8 cellular contexts compared by ENCODE assay signal in genomic region chr1:221714227-221715116, GRCh38. TPM values are rescaled to one million over a fixed set of nuclear protein-coding genes. Genes with fewer than 3 reads are reported as not detected.
A peak's percentile ranks its signal among the peaks of the same experiment; 100 is the strongest.
DNase-seq lines count a peak whose midpoint lies in the region; ATAC-seq and TF ChIP-seq lines count a peak whose summit lies in the region.

No MANE protein-coding gene starts in this region.

- H3K36me3 ChIP-seq in esophagus squamous epithelium (no peaks in the 10 kb centered on the region), OCI-LY7 (ENCODE audit: insufficient read depth, low read length) (no peaks in the 10 kb centered on the region)

- H3K27ac ChIP-seq in esophagus squamous epithelium: peak overlapping the region in 3 of 4 donors; percentile 47 to 62 (median 62)
- H3K27ac ChIP-seq in OCI-LY7 (ENCODE audit: low read depth, low read length, poor library complexity, severe bottlenecking): no peak overlapping the region

- no peak for TF ChIP-seq CTCF in esophagus squamous epithelium (IDR thresholded peaks at IDR 0.05)
- TF ChIP-seq CTCF in OCI-LY7 (conservative IDR thresholded peaks at IDR 0.05; ENCODE audit: low read length): no peak

- no peak overlapping the region for H3K4me3 Mint-ChIP-seq in stimulated activated memory B cell treated with anti-CD40 and anti-IgM and Interleukin-4, amounts not matched to agents 10 μg/mL and 1 μg/mL and 100 μg/mL, for 72 hours

- H3K27me3 ChIP-seq in esophagus squamous epithelium: no peaks in the 10 kb centered on the region

- no peaks in the 10 kb centered on the region for H3K79me2 ChIP-seq in OCI-LY7 (ENCODE audit: insufficient read depth, low read depth, low read length)

- H3K36me3 Mint-ChIP-seq in stimulated activated memory B cell treated with anti-CD40 and anti-IgM and Interleukin-4, amounts not matched to agents 10 μg/mL and 1 μg/mL and 100 μg/mL, for 72 hours: peaks cover 48% of the 10 kb centered on the region

- 80 to 81% methylated on average over 16 of the region's 16 CpGs for WGBS in esophagus squamous epithelium, 2 donors

- H3K27me3 Mint-ChIP-seq in stimulated activated memory B cell treated with anti-CD40 and anti-IgM and Interleukin-4, amounts not matched to agents 10 μg/mL and 1 μg/mL and 100 μg/mL, for 72 hours: no peaks in the 10 kb centered on the region

- H3K9me3 Mint-ChIP-seq in stimulated activated memory B cell treated with anti-CD40 and anti-IgM and Interleukin-4, amounts not matched to agents 10 μg/mL and 1 μg/mL and 100 μg/mL, for 72 hours: peaks cover 5% of the 10 kb centered on the region

- CTCF ChIA-PET in OCI-LY7 (lab: Charles Lee; ENCODE audit: unreplicated experiment): no interaction called here

- ATAC-seq in stimulated activated memory B cell treated with anti-CD40 and anti-IgM and Interleukin-4, amounts not matched to agents 10 μg/mL and 1 μg/mL and 100 μg/mL, for 72 hours: no peak
- no peak for ATAC-seq in HG02610 (IDR thresholded peaks at IDR 0.05; ENCODE audit: unreplicated experiment)

- H3K4me3 ChIP-seq in esophagus squamous epithelium: no peak overlapping the region
- H3K4me3 ChIP-seq in OCI-LY7 (ENCODE audit: low read depth, low read length, poor library complexity, severe bottlenecking): no peak overlapping the region

- POLR2A ChIA-PET in OCI-LY7 (lab: Charles Lee): interaction anchor here (0.5 to 1.3 kb wide), 4 partner anchors 10 to 413 kb away, joined by 3 to 4 read pairs (median 3); no protein-coding TSS in a partner anchor

- H4K20me1 ChIP-seq in OCI-LY7 (ENCODE audit: insufficient read depth, low read length): no peaks in the 10 kb centered on the region

- no peak overlapping the region for H3K4me2 ChIP-seq in OCI-LY7 (ENCODE audit: low read length)

- H3K9me2 ChIP-seq in OCI-LY7 (ENCODE audit: insufficient read depth, low read length): no peaks in the 10 kb centered on the region

- H3K9me3 ChIP-seq in esophagus squamous epithelium: no peaks in the 10 kb centered on the region
- no peaks in the 10 kb centered on the region for H3K9me3 ChIP-seq in OCI-LY7 (ENCODE audit: low read length)

- no peak for TF ChIP-seq POLR2A in esophagus squamous epithelium (IDR thresholded peaks at IDR 0.05)

- peak; percentile 2 for DNase-seq in NOMO-1 treated with DMSO at 0.1 percent for 48 hours (lab: John Stamatoyannopoulos, UW; ENCODE audit: unreplicated experiment)
- DNase-seq in NOMO-1 treated with dmso at 0.1 percent for 144 hours (lab: John Stamatoyannopoulos, UW; ENCODE audit: unreplicated experiment): no peak
- peak; percentile 91 for DNase-seq in NCI-H82 (lab: John Stamatoyannopoulos, UW)
- DNase-seq in esophagus squamous epithelium (lab: John Stamatoyannopoulos, UW): no peak
- DNase-seq in OCI-LY7 (ENCODE audit: low spot score): no peak
- DNase-seq in HuH-7 (ENCODE audit: low spot score): no peak

- H2AFZ ChIP-seq in OCI-LY7 (ENCODE audit: low read length): no peak overlapping the region

- peak overlapping the region; percentile 83 for H3K27ac Mint-ChIP-seq in stimulated activated memory B cell treated with anti-CD40 and anti-IgM and Interleukin-4, amounts not matched to agents 10 μg/mL and 1 μg/mL and 100 μg/mL, for 72 hours

- H3K4me1 ChIP-seq in esophagus squamous epithelium (peaks cover 18 to 82% (median 34%) of the 10 kb centered on the region in 3 donors), OCI-LY7 (ENCODE audit: insufficient read depth, low read length, poor library complexity, severe bottlenecking) (no peaks in the 10 kb centered on the region)

- H3K4me1 Mint-ChIP-seq in stimulated activated memory B cell treated with anti-CD40 and anti-IgM and Interleukin-4, amounts not matched to agents 10 μg/mL and 1 μg/mL and 100 μg/mL, for 72 hours: peaks cover 76% of the 10 kb centered on the region

- BruUV-seq in OCI-LY7 (replicated peaks; lab: Mats Ljungman, UMichigan): no TSS peak

- intact Hi-C loops in esophagus squamous epithelium (cut with DNase I): no loop called here
- intact Hi-C loops in OCI-LY7 (cut with micrococcal nuclease; ENCODE audit: unreplicated experiment): no loop called here

RNA-seq across cellular contexts. Expression of gene DUSP10, which starts 27.4 kb away (rescaled TPM):
- total RNA-seq in esophagus squamous epithelium (1 to 10 TPM; 1.4 to 7.4 (median 4.9) TPM), OCI-LY7 (2022) (2.6 and 3.7 TPM in 2 replicates)
- total RNA-seq in OCI-LY7 (2014; rRNA removed; shearing (Covaris generic)): 2.0 and 4.4 TPM in 2 replicates

Comparison
In these comparisons a context has a peak if more than half of its experiments do, and no peak if none do; other contexts are left out.
1. DNase-seq: peak in NOMO-1 treated with DMSO at 0.1 percent for 48 hours (single experiment) and NCI-H82 (single experiment); none in NOMO-1 treated with dmso at 0.1 percent for 144 hours (single experiment), esophagus squamous epithelium (single experiment), OCI-LY7 (single experiment) and HuH-7 (single experiment).